10 cellular contexts compared by ENCODE assay signal in genomic region chr15:31605467-31605931, GRCh38.
DNase-seq lines count a peak whose midpoint lies in the region; ATAC-seq, FAIRE-seq and TF ChIP-seq lines count a peak whose summit lies in the region.
"Had no signal": no experiment of that assay in that cellular context is flagged by ENCODE, and none has a peak within 500 bp of the region (broad histone marks: within the 10 kb centered on the region; RNA-seq: fewer than 3 reads in every experiment).

No MANE protein-coding gene starts in this region.

- TF ChIP-seq CTCF in endothelial cell (IDR thresholded peaks at IDR 0.05; ENCODE audit: unreplicated experiment) (peak; percentile 22), neural crest cell (conservative IDR thresholded peaks at IDR 0.05) (peak; percentile 40)

- no peak for FAIRE-seq in GM19239 (lab: Jason Lieb, UNC)

- no peak for ATAC-seq in GM18909 (IDR thresholded peaks at IDR 0.05; ENCODE audit: poor library complexity, unreplicated experiment)
- no peak for ATAC-seq in T-cell (replicated peaks in 1 of 4)

- H3K4me3 Mint-ChIP-seq in endothelial cell (ENCODE audit: unreplicated experiment) (no peak overlapping the region), neural crest cell (no peak overlapping the region), T-cell (no peak overlapping the region)

- POLR2A ChIA-PET in T-cell (lab: Charles Lee), result no interaction called here

- H3K27ac Mint-ChIP-seq in endothelial cell (ENCODE audit: unreplicated experiment), result no peak overlapping the region
- H3K27ac Mint-ChIP-seq in neural crest cell (ENCODE audit: unreplicated experiment), result no peak overlapping the region
- H3K27ac Mint-ChIP-seq in T-cell, result no peak overlapping the region

- H3K9me3 Mint-ChIP-seq in endothelial cell (ENCODE audit: unreplicated experiment), result no peaks in the 10 kb centered on the region
- peaks cover 16% of the 10 kb centered on the region for H3K9me3 Mint-ChIP-seq in neural crest cell
- H3K9me3 Mint-ChIP-seq in T-cell, result no peaks in the 10 kb centered on the region

- H3K27me3 Mint-ChIP-seq in endothelial cell (ENCODE audit: unreplicated experiment) (peaks cover 4% of the 10 kb centered on the region), neural crest cell (ENCODE audit: low read depth) (peaks cover 17% of the 10 kb centered on the region), T-cell (peaks cover 28% of the 10 kb centered on the region in 2 donors)

- H3K36me3 Mint-ChIP-seq in endothelial cell (ENCODE audit: low read depth, unreplicated experiment) (no peaks in the 10 kb centered on the region), neural crest cell (ENCODE audit: low read depth) (no peaks in the 10 kb centered on the region), T-cell (no peaks in the 10 kb centered on the region)

- DNase-seq in ELR (ENCODE audit: low read depth) (peak; percentile 68), NCI-H1048 (lab: John Stamatoyannopoulos, UW) (peak; percentile 42), endothelial cell (ENCODE audit: low spot score) (peak; percentile 35), neural crest cell (ENCODE audit: low read depth, low spot score) (peak; percentile 28), GM19239 (ENCODE audit: insufficient read length, low spot score) (no peak), T-cell (no peak)
- no peak for DNase-seq in effector CD8-positive, alpha-beta T cell (lab: John Stamatoyannopoulos, UW)
- DNase-seq: activated naive CD4-positive, alpha-beta T cell treated with Interleukin-2 at 50 U/mL for 16 hours; stimulated activated naive CD4-positive, alpha-beta T cell treated with Interleukin-2 at 50 U/mL for 16 hours had no signal

- CTCF ChIA-PET in T-cell (lab: Charles Lee), result no interaction called here

- H3K4me1 Mint-ChIP-seq in endothelial cell (ENCODE audit: unreplicated experiment), result peaks cover 14% of the 10 kb centered on the region
- peaks cover 4% of the 10 kb centered on the region for H3K4me1 Mint-ChIP-seq in neural crest cell
- no peaks in the 10 kb centered on the region for H3K4me1 Mint-ChIP-seq in T-cell

Comparison
In these comparisons a context has a peak if more than half of its experiments do, and no peak if none do; other contexts are left out.
1. DNase-seq: peak in ELR (single experiment), NCI-H1048 (single experiment), endothelial cell (single experiment) and neural crest cell (single experiment); none in GM19239 (single experiment), effector CD8-positive, alpha-beta T cell (single experiment) and T-cell (0 of 34).